9 cellular contexts compared by ENCODE assay signal in genomic region chr7:73399185-73400050, GRCh38. TPM values are rescaled to one million over a fixed set of nuclear protein-coding genes. Genes with fewer than 3 reads are reported as not detected.
DNase-seq lines count a peak whose midpoint lies in the region; ATAC-seq and TF ChIP-seq lines count a peak whose summit lies in the region.
"Not testable (repeated sequence)": the region's sequence is repeated elsewhere in the genome, so short reads cannot be mapped to it uniquely, and the experiment has no call there.
"Had no signal": no experiment of that assay in that cellular context is flagged by ENCODE, and none has a peak within 500 bp of the region (broad histone marks: within the 10 kb centered on the region; RNA-seq: fewer than 3 reads in every experiment).

No MANE protein-coding gene starts in this region.

- peak overlapping the region; percentile 74 for H3K4me3 Mint-ChIP-seq in CD8-positive, alpha-beta T cell
- H3K4me3 Mint-ChIP-seq in IgD-negative memory B cell, result peak overlapping the region; percentile 63 to 90 (median 82)
- H3K4me3 Mint-ChIP-seq in activated CD4-positive, alpha-beta T cell treated with anti-CD3 and anti-CD28 coated beads, Interleukin-2, amount 10 ng/mL, durations not matched to agents 24 days and 14 days, result not testable (repeated sequence)
- H3K4me3 Mint-ChIP-seq in activated naive CD8-positive, alpha-beta T cell treated with anti-CD3 and anti-CD28 coated beads for 36 hours, result peak overlapping the region; percentile 3
- H3K4me3 Mint-ChIP-seq in stimulated activated naive B cell treated with anti-CD40 and anti-IgM and Interleukin-4, amounts not matched to agents 10 μg/mL and 1 μg/mL and 100 μg/mL, for 72 hours, result peak overlapping the region; percentile 66 to 67

- H3K9me3 ChIP-seq in CD8-positive, alpha-beta T cell (ENCODE audit: low read length); left lung; gastrocnemius medialis: not testable (repeated sequence)

- intact Hi-C loops in CD8-positive, alpha-beta T cell (cut with DNase I, micrococcal nuclease); activated CD4-positive, alpha-beta T cell treated with anti-CD3 and anti-CD28 coated beads, Interleukin-2, amount 10 ng/mL, durations not matched to agents 24 days and 14 days (cut with micrococcal nuclease); left lung (cut with DNase I): not testable (repeated sequence)
- intact Hi-C loops in gastrocnemius medialis (cut with DNase I; ENCODE audit: low total_unique reads), result loop anchor here (5.0 kb wide), 3 partner anchors 33 to 158 kb away; partner anchors contain the start of genes BCL7B and FZD9

- H3K4me3 ChIP-seq in CD8-positive, alpha-beta T cell (ENCODE audit: low read depth, low read length), result not testable (repeated sequence)
- H3K4me3 ChIP-seq in left lung (peak overlapping the region in 1 of 2 donors; percentile 21), gastrocnemius medialis (peak overlapping the region in 1 of 4 donors; percentile 31)

- ATAC-seq in CD8-positive, alpha-beta T cell, result peak; percentile 57
- ATAC-seq in esophagus mucosa (peak; percentile 73), left lung (peak; percentile 92), gastrocnemius medialis (peak; percentile 21 to 43)
- ATAC-seq in stimulated activated naive B cell treated with anti-CD40 and anti-IgM and Interleukin-4, amounts not matched to agents 10 μg/mL and 1 μg/mL and 100 μg/mL, for 72 hours (replicated peaks), result peak; percentile 90

- in situ Hi-C loops in gastrocnemius medialis (cut with MboI; ENCODE audit: low sequenced_read_pairs in 4 of 4), result not testable (repeated sequence)

- H3K27ac ChIP-seq in CD8-positive, alpha-beta T cell (ENCODE audit: low read depth, low read length); left lung: not testable (repeated sequence)
- H3K27ac ChIP-seq in gastrocnemius medialis, result peak overlapping the region; percentile 83 to 97 (median 90)

- H3K27ac Mint-ChIP-seq in CD8-positive, alpha-beta T cell, result peak overlapping the region; percentile 69
- peak overlapping the region in 2 of 3 donors; percentile 38 to 81 for H3K27ac Mint-ChIP-seq in IgD-negative memory B cell
- H3K27ac Mint-ChIP-seq in activated CD4-positive, alpha-beta T cell treated with anti-CD3 and anti-CD28 coated beads, Interleukin-2, amount 10 ng/mL, durations not matched to agents 24 days and 14 days; activated naive CD8-positive, alpha-beta T cell treated with anti-CD3 and anti-CD28 coated beads for 36 hours: not testable (repeated sequence)
- H3K27ac Mint-ChIP-seq in stimulated activated naive B cell treated with anti-CD40 and anti-IgM and Interleukin-4, amounts not matched to agents 10 μg/mL and 1 μg/mL and 100 μg/mL, for 72 hours, result peak overlapping the region; percentile 6

- POLR2A ChIA-PET in CD8-positive, alpha-beta T cell (lab: Charles Lee), result not testable (repeated sequence)

- not testable (repeated sequence) for H3K36me3 ChIP-seq in CD8-positive, alpha-beta T cell (ENCODE audit: insufficient read depth, low read length); left lung; gastrocnemius medialis

- TF ChIP-seq CTCF in CD8-positive, alpha-beta T cell (IDR thresholded peaks at IDR 0.05); left lung (IDR thresholded peaks at IDR 0.05); gastrocnemius medialis (IDR thresholded peaks at IDR 0.05 in 4 of 5, conservative IDR thresholded peaks at IDR 0.05 in 1 of 5): not testable (repeated sequence)

- H3K27me3 Mint-ChIP-seq in CD8-positive, alpha-beta T cell (ENCODE audit: low read depth); IgD-negative memory B cell; activated CD4-positive, alpha-beta T cell treated with anti-CD3 and anti-CD28 coated beads, Interleukin-2, amount 10 ng/mL, durations not matched to agents 24 days and 14 days; activated naive CD8-positive, alpha-beta T cell treated with anti-CD3 and anti-CD28 coated beads for 36 hours: not testable (repeated sequence)
- peaks cover 16 to 21% of the 10 kb centered on the region in 2 donors for H3K27me3 Mint-ChIP-seq in stimulated activated naive B cell treated with anti-CD40 and anti-IgM and Interleukin-4, amounts not matched to agents 10 μg/mL and 1 μg/mL and 100 μg/mL, for 72 hours

- not testable (repeated sequence) for H3K4me1 ChIP-seq in CD8-positive, alpha-beta T cell (ENCODE audit: insufficient read depth, low read length); left lung
- peaks cover 20 to 24% of the 10 kb centered on the region in 2 donors for H3K4me1 ChIP-seq in gastrocnemius medialis

- peak; percentile 8 to 82 (median 64) for DNase-seq in CD8-positive, alpha-beta T cell
- DNase-seq in activated CD4-positive, alpha-beta T cell treated with anti-CD3 and anti-CD28 coated beads, Interleukin-2, amount 10 ng/mL, durations not matched to agents 24 days and 14 days, result peak; percentile 82
- peak; percentile 78 for DNase-seq in activated naive CD8-positive, alpha-beta T cell treated with anti-CD3 and anti-CD28 coated beads for 36 hours
- peak; percentile 80 to 92 for DNase-seq in left lung
- DNase-seq in gastrocnemius medialis, result peak; percentile 50 to 71
- peak; percentile 79 for DNase-seq in stimulated activated naive B cell treated with anti-CD40 and anti-IgM and Interleukin-4, amounts not matched to agents 10 μg/mL and 1 μg/mL and 100 μg/mL, for 72 hours

- not testable (repeated sequence) for H3K27me3 ChIP-seq in CD8-positive, alpha-beta T cell (ENCODE audit: insufficient read depth, low read length); left lung; gastrocnemius medialis

- not testable (repeated sequence) for H3K36me3 Mint-ChIP-seq in CD8-positive, alpha-beta T cell; IgD-negative memory B cell; activated CD4-positive, alpha-beta T cell treated with anti-CD3 and anti-CD28 coated beads, Interleukin-2, amount 10 ng/mL, durations not matched to agents 24 days and 14 days (ENCODE audit: low read depth); activated naive CD8-positive, alpha-beta T cell treated with anti-CD3 and anti-CD28 coated beads for 36 hours; stimulated activated naive B cell treated with anti-CD40 and anti-IgM and Interleukin-4, amounts not matched to agents 10 μg/mL and 1 μg/mL and 100 μg/mL, for 72 hours

- H3K4me1 Mint-ChIP-seq in CD8-positive, alpha-beta T cell (ENCODE audit: low read depth); IgD-negative memory B cell; activated CD4-positive, alpha-beta T cell treated with anti-CD3 and anti-CD28 coated beads, Interleukin-2, amount 10 ng/mL, durations not matched to agents 24 days and 14 days; activated naive CD8-positive, alpha-beta T cell treated with anti-CD3 and anti-CD28 coated beads for 36 hours; stimulated activated naive B cell treated with anti-CD40 and anti-IgM and Interleukin-4, amounts not matched to agents 10 μg/mL and 1 μg/mL and 100 μg/mL, for 72 hours: not testable (repeated sequence)

- TF ChIP-seq POLR2A in gastrocnemius medialis (IDR thresholded peaks at IDR 0.05), result not testable (repeated sequence)

- CTCF ChIA-PET in CD8-positive, alpha-beta T cell (lab: Charles Lee), result not testable (repeated sequence)

- not testable (repeated sequence) for H3K9me3 Mint-ChIP-seq in CD8-positive, alpha-beta T cell; IgD-negative memory B cell; activated CD4-positive, alpha-beta T cell treated with anti-CD3 and anti-CD28 coated beads, Interleukin-2, amount 10 ng/mL, durations not matched to agents 24 days and 14 days; activated naive CD8-positive, alpha-beta T cell treated with anti-CD3 and anti-CD28 coated beads for 36 hours; stimulated activated naive B cell treated with anti-CD40 and anti-IgM and Interleukin-4, amounts not matched to agents 10 μg/mL and 1 μg/mL and 100 μg/mL, for 72 hours

RNA-seq across cellular contexts. Expression of gene FZD9, which starts 34.2 kb away (rescaled TPM):
- total RNA-seq in CD8-positive, alpha-beta T cell, result under 1 TPM; 0.16 to 0.28 TPM
- polyA plus RNA-seq in IgD-negative memory B cell, result not detected
- total RNA-seq in activated CD4-positive, alpha-beta T cell treated with anti-CD3 and anti-CD28 coated beads, Interleukin-2, amount 10 ng/mL, durations not matched to agents 24 days and 14 days, result 0.50 and 0.75 TPM in 2 replicates
- under 1 TPM; 0.32 to 0.45 TPM for total RNA-seq in activated naive CD8-positive, alpha-beta T cell treated with anti-CD3 and anti-CD28 coated beads for 36 hours
- total RNA-seq in esophagus mucosa (0.24 TPM), left lung (under 1 TPM; 0.41 to 0.55 TPM), gastrocnemius medialis (10 to 100 TPM in 3 of 4 donors, 1 to 10 TPM in 1; 9.1 to 22.0 (median 11.7) TPM)
- total RNA-seq: T-helper 1 cell treated with Interleukin-12 subunit alpha and Interleukin-12 subunit beta and Interleukin-4 antibody, amounts not matched to agents 30 ng/mL and 1 ng/mL, for 36 hours had no signal

Comparison
In these comparisons a context has a peak if more than half of its experiments do, and no peak if none do; other contexts are left out.
1. ATAC-seq: peak in every context shown above with its lines; median percentile 92 in left lung; 90 in stimulated activated naive B cell treated with anti-CD40 and anti-IgM and Interleukin-4, amounts not matched to agents 10 μg/mL and 1 μg/mL and 100 μg/mL, for 72 hours; 73 in esophagus mucosa; 57 in CD8-positive, alpha-beta T cell; 32 in gastrocnemius medialis.